Comparison of ENCODE assay signal across 10 cellular contexts in the genomic region with DNA sequence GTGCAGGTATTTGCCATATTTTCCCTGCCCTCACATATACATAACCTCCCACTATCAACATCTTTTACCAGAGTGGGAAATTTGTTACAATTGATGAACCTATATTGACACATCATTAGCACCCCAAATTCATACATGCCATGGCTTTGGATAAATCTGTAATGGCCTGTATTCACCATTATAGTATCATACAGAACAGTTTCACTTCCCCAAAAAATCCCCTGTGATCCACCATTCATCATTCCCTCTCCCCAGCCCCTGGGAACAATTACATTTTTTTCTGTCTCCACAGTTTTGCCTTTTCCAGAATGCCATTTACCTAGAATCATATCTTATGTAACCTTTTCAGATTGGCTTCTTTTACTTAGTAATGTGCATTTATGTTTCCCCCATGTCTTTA.
"Had no signal": no experiment of that assay in that cellular context is flagged by ENCODE, and none has a peak within 500 bp of the region (broad histone marks: within the 10 kb centered on the region; RNA-seq: fewer than 3 reads in every experiment).

No MANE protein-coding gene starts in this region.

- H3K27ac ChIP-seq: GM23248, HL-60 had no signal

- H3K9me3 ChIP-seq: HAP-1 had no signal

- H3K27ac Mint-ChIP-seq: HFFc6 had no signal

- H3K4me3 Mint-ChIP-seq: HFFc6 had no signal

- H3K36me3 ChIP-seq: HAP-1 had no signal

- H3K4me1 ChIP-seq: HAP-1 had no signal

- FAIRE-seq: HTR-8/SVneo, K562 had no signal

- DNase-seq: GM23248, GOT3, H7, HFFc6, IMR-90, KG1 had no signal

- H3K4me3 ChIP-seq: GM23248, HAP-1, K562 had no signal
